Comparison of ENCODE assay signal across 10 cellular contexts in the genomic region with DNA sequence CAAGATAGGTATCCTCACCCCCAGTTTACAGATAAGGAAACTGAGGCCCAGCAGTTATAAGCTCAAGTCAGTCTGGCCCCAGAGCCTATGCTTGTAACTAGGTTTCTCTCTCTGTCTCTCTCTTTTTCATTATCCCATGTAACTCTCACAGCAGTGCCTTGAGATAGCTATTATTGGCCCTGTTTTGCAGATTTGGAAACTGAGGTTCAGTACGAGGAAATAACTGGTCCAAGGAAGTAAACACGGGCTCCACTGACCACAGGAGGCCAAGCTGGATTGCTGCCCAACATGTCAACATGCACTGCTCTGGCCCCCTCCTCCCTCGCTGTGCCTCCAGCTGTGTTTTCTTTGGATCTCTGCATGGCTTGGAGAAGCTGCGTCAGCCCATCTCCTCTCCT. TPM values are rescaled to one million over a fixed set of nuclear protein-coding genes. Genes with fewer than 3 reads are reported as not detected.
DNase-seq lines count a peak whose midpoint lies in the region; ATAC-seq and TF ChIP-seq lines count a peak whose summit lies in the region.
"Had no signal": no experiment of that assay in that cellular context is flagged by ENCODE, and none has a peak within 500 bp of the region (broad histone marks: within the 10 kb centered on the region; RNA-seq: fewer than 3 reads in every experiment).

No MANE protein-coding gene starts in this region.

- H3K4me1 ChIP-seq in heart left ventricle (peaks cover 3 to 85% (median 35%) of the 10 kb centered on the region in 12 donors), psoas muscle (peaks cover 11% of the 10 kb centered on the region)

- no peak for TF ChIP-seq CTCF in astrocyte of the cerebellum (IDR thresholded peaks at IDR 0.05; ENCODE audit: low read depth, low read length, missing control alignments)
- no peak for TF ChIP-seq CTCF in heart left ventricle (IDR thresholded peaks at IDR 0.05)
- no peak for TF ChIP-seq CTCF in psoas muscle (IDR thresholded peaks at IDR 0.05)

- ATAC-seq in heart left ventricle (peak; percentile 68 to 74 (median 69)), psoas muscle (peak; percentile 26 to 70 (median 52)), HG02678 (IDR thresholded peaks at IDR 0.05; ENCODE audit: unreplicated experiment) (no peak)

- in situ Hi-C loops in astrocyte of the cerebellum (cut with HindIII; ENCODE audit: low sequenced_read_pairs) = no loop called here
- in situ Hi-C loops in ACHN (cut with HindIII; ENCODE audit: low pct_ligation_motif_present, low pct_unique_long_range_greater_than_20kb, low sequenced_read_pairs) = no loop called here

- WGBS in heart left ventricle, 4 donors = 37 to 49% (median 47%) methylated on average over 4 of the region's 4 CpGs
- 25 to 26% (median 25%) methylated on average over 4 of the region's 4 CpGs for WGBS in psoas muscle, 3 donors

- DNase-seq in Daoy (ENCODE audit: low read depth) (peak; percentile 50), astrocyte of the cerebellum (ENCODE audit: low read depth) (peak; percentile 54), heart left ventricle (peak; percentile 81 to 93 (median 86)), psoas muscle (peak; percentile 75 to 89), ACHN (no peak), HuH-7.5 (ENCODE audit: low spot score) (no peak)
- DNase-seq in activated effector memory CD4-positive, alpha-beta T cell treated with anti-CD3 and anti-CD28 coated beads, Interleukin-2, amount 50 U/mL, for 16 hours = no peak
- DNase-seq: HCEC 1CT; NK-92 treated with Interleukin-12 subunit alpha and Interleukin-12 subunit beta, amount 100 ng/mL, for 24 hours had no signal

- H3K4me3 ChIP-seq in astrocyte of the cerebellum (ENCODE audit: low read depth, low read length) = no peak overlapping the region
- H3K4me3 ChIP-seq in heart left ventricle = peak overlapping the region in 1 of 12 donors; percentile 18
- no peak overlapping the region for H3K4me3 ChIP-seq in psoas muscle

- no peaks in the 10 kb centered on the region for H3K9me3 ChIP-seq in heart left ventricle
- no peaks in the 10 kb centered on the region for H3K9me3 ChIP-seq in psoas muscle

- intact Hi-C loops in heart left ventricle (cut with DNase I) (no loop called here), psoas muscle (cut with DNase I) (no loop called here)

- no peak for TF ChIP-seq POLR2A in heart left ventricle (IDR thresholded peaks at IDR 0.05)

- H3K36me3 ChIP-seq in heart left ventricle (no peaks in the 10 kb centered on the region), psoas muscle (ENCODE audit: insufficient read depth in 1 of 2, low read depth in 1 of 2) (no peaks in the 10 kb centered on the region)

- H3K27ac ChIP-seq in heart left ventricle (peak overlapping the region; percentile 31 to 92 (median 76)), psoas muscle (peak overlapping the region; percentile 67)

- H3K27me3 ChIP-seq in heart left ventricle (no peaks in the 10 kb centered on the region), psoas muscle (ENCODE audit: insufficient read depth in 3 of 3, low read length in 2 of 3) (no peaks in the 10 kb centered on the region)

RNA-seq across cellular contexts. Expression of a gene that starts 7.6 kb away (rescaled TPM):
- 0.30 and 0.80 TPM in 2 replicates for total RNA-seq in Daoy (2014; rRNA removed; shearing (Covaris generic))
- total RNA-seq in heart left ventricle = 100 to 1,000 TPM in 3 of 9 donors, 10 to 100 TPM in 6; 19.8 to 367 (median 81.1) TPM
- 10 to 100 TPM; 21.5 to 33.2 TPM for polyA plus RNA-seq in heart left ventricle
- total RNA-seq in psoas muscle = 10 to 100 TPM; 19.0 to 38.0 (median 33.9) TPM
- polyA plus RNA-seq in psoas muscle = 10 to 100 TPM in 2 of 3 donors, 1 to 10 TPM in 1; 7.9 to 14.4 (median 13.1) TPM

RNA-seq across cellular contexts. Expression of a gene that starts 14.9 kb away (rescaled TPM):
- 2.7 and 3.6 TPM in 2 replicates for total RNA-seq in Daoy (2014; rRNA removed; shearing (Covaris generic))
- total RNA-seq in heart left ventricle (10 to 100 TPM; 22.2 to 40.2 (median 28.2) TPM), psoas muscle (10 to 100 TPM; 24.7 to 46.7 (median 32.0) TPM)
- polyA plus RNA-seq in heart left ventricle (10 to 100 TPM; 17.5 to 31.1 TPM), psoas muscle (10 to 100 TPM; 26.0 to 41.3 (median 29.7) TPM)

RNA-seq across cellular contexts. Expression of a gene that starts 28.4 kb away (rescaled TPM):
- 25.4 and 34.7 TPM in 2 replicates for total RNA-seq in Daoy (2014; rRNA removed; shearing (Covaris generic))
- total RNA-seq in heart left ventricle (100 to 1,000 TPM in 7 of 9 donors, 10 to 100 TPM in 2; 62.5 to 214 (median 129) TPM), psoas muscle (10 to 100 TPM; 43.0 to 55.4 (median 47.3) TPM)
- polyA plus RNA-seq in heart left ventricle (10 to 100 TPM; 77.7 to 92.5 TPM), psoas muscle (10 to 100 TPM; 41.3 to 59.8 (median 51.8) TPM)

RNA-seq across cellular contexts. Expression of a gene that starts 28.5 kb away (rescaled TPM):
- 0.42 and 2.3 TPM in 2 replicates for total RNA-seq in Daoy (2014; rRNA removed; shearing (Covaris generic))
- total RNA-seq in heart left ventricle (10 to 100 TPM in 5 of 9 donors, 1 to 10 TPM in 4; 3.5 to 14.8 (median 10.8) TPM), psoas muscle (10 to 100 TPM in 1 of 4 donors, 1 to 10 TPM in 3; 5.3 to 11.8 (median 8.2) TPM)
- polyA plus RNA-seq in heart left ventricle (1 to 10 TPM; 3.0 to 8.4 TPM), psoas muscle (1 to 10 TPM; 4.3 to 8.0 (median 7.2) TPM)

RNA-seq across cellular contexts. Expression of a gene that starts 32.1 kb away (rescaled TPM):
- total RNA-seq in Daoy (2014; rRNA removed; shearing (Covaris generic)) = not detected in 2 replicates
- 1 to 10 TPM in 7 of 9 donors, not detected in 2; 1.1 to 4.0 (median 1.8) TPM for total RNA-seq in heart left ventricle
- 1 to 10 TPM in 1 of 2 donors, under 1 TPM in 1; 0.58 to 2.7 TPM for polyA plus RNA-seq in heart left ventricle
- 1 to 10 TPM; 1.3 to 2.7 (median 1.9) TPM for total RNA-seq in psoas muscle
- polyA plus RNA-seq in psoas muscle = 1 to 10 TPM; 1.0 to 2.7 (median 1.6) TPM

Comparison
In these comparisons a context has a peak if more than half of its experiments do, and no peak if none do; other contexts are left out.
1. DNase-seq: peak in Daoy (single experiment), astrocyte of the cerebellum (single experiment), heart left ventricle (5 of 5) and psoas muscle (2 of 2); none in ACHN (single experiment), activated effector memory CD4-positive, alpha-beta T cell treated with anti-CD3 and anti-CD28 coated beads, Interleukin-2, amount 50 U/mL, for 16 hours (single experiment) and HuH-7.5 (single experiment).
2. RNA of a gene that starts 7.6 kb away (total RNA-seq): 19.8 to 367 TPM in heart left ventricle and 19.0 to 38.0 TPM in psoas muscle; 0.30 to 0.80 TPM in Daoy; every median in the first group is over 10 times any median in the second.